In genomic region chr12:54022960-54023884, GRCh38 we compare ENCODE assay signal across 1 cellular context.
TF ChIP-seq lines count a peak whose summit lies in the region.

No MANE protein-coding gene starts in this region.

TF ChIP-seq in H1, 55 proteins besides CTCF, POLR2A, EP300 and RAD21:
- TF ChIP-seq FOSL1 (IDR thresholded peaks at IDR 0.05; ENCODE audit: insufficient read depth, low read depth, low read length) (no peak), E2F6 (IDR thresholded peaks at IDR 0.05) (no peak), NANOG (IDR thresholded peaks at IDR 0.05; ENCODE audit: insufficient read depth, low read depth, low read length, poor library complexity, severe bottlenecking) (no peak), ATF2 (IDR thresholded peaks at IDR 0.05; ENCODE audit: low read length) (no peak), EZH2 (IDR thresholded peaks at IDR 0.05; ENCODE audit: low read depth, low read length, severe bottlenecking) (peak; percentile 86), RNF2 (IDR thresholded peaks at IDR 0.05; ENCODE audit: borderline replicate concordance, low read depth, low read length, missing control alignments, poor library complexity, severe bottlenecking) (peak; percentile 90), SUZ12 (IDR thresholded peaks at IDR 0.05; ENCODE audit: low read length) (peak; percentile 48; the same call in 1 of the 2 replicates)
TF ChIP-seq in H1: peak in this region for 3.
